ENCODE assay signal across 11 cellular contexts in the genomic region with DNA sequence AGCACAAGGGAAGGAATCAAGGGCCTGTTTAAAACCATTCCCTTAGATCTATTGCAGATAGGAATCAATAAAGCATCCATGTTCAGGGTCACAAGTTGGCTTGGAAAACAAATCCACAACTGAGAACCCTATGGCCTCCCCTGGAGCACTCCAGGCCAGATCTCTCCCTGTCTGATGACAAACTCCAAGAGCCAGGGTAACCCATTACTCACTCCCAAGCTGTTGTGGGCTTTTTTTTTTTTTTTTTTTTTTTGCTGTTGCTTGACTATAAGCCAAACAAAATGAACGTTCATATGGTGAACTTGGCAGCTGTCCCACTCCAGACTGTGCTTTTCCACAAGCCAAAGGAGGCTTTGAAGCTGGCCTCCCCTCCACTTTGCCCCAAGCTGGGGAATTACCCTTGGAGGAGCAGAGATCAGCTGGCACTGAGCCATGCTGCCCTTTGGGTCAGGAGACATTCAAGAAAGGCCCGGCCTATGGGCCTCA. TPM values are rescaled to one million over a fixed set of nuclear protein-coding genes. Genes with fewer than 3 reads are reported as not detected.
DNase-seq lines count a peak whose midpoint lies in the region; ATAC-seq, FAIRE-seq and TF ChIP-seq lines count a peak whose summit lies in the region.
"Had no signal": no experiment of that assay in that cellular context is flagged by ENCODE, and none has a peak within 500 bp of the region (broad histone marks: within the 10 kb centered on the region; RNA-seq: fewer than 3 reads in every experiment).

No MANE protein-coding gene starts in this region.

- H3K27me3 ChIP-seq in right lobe of liver, result no peaks in the 10 kb centered on the region

- TF ChIP-seq POLR2A in right lobe of liver (IDR thresholded peaks at IDR 0.05), result no peak

- H3K27ac ChIP-seq in right lobe of liver, result no peak overlapping the region

- intact Hi-C loops in right lobe of liver (cut with DNase I), result no loop called here

- WGBS in right lobe of liver (ENCODE audit: insufficient coverage, low coverage, low lambda C conversion rate, missing lambda C conversion rate), result 6% methylated on average over 2 of the region's 2 CpGs

- no peaks in the 10 kb centered on the region for H3K4me1 ChIP-seq in right lobe of liver

- no peaks in the 10 kb centered on the region for H3K36me3 ChIP-seq in right lobe of liver

- no peak for FAIRE-seq in HTR-8/SVneo (lab: Jason Lieb, UNC)

- DNase-seq in COLO829 (ENCODE audit: low spot score) (peak; percentile 5), NCI-H2029 (lab: John Stamatoyannopoulos, UW) (peak; percentile 11), brain pericyte (ENCODE audit: low read depth, low spot score) (peak; percentile 83), right lobe of liver (peak in 2 of 3 donors; percentile 25 to 50), activated T-cell treated with anti-CD3 and anti-CD28 coated beads for 4 hours (no peak), HTR-8/SVneo (ENCODE audit: insufficient read length, low spot score) (no peak)
- DNase-seq: activated naive CD8-positive, alpha-beta T cell treated with anti-CD3 and anti-CD28 coated beads, Interleukin-2, amount 10 ng/mL, durations not matched to agents 7 days and 5 days; CD4-positive, CD25-positive, alpha-beta regulatory T cell; T-helper 9 cell had no signal

- no peak overlapping the region for H3K4me3 ChIP-seq in right lobe of liver

- ATAC-seq in right lobe of liver (no peak), HG03342 (IDR thresholded peaks at IDR 0.05; ENCODE audit: unreplicated experiment) (no peak), GM19328 (IDR thresholded peaks at IDR 0.05; ENCODE audit: unreplicated experiment) (no peak)

- TF ChIP-seq CTCF in right lobe of liver (IDR thresholded peaks at IDR 0.05), result no peak

- no peaks in the 10 kb centered on the region for H3K9me3 ChIP-seq in right lobe of liver

RNA-seq across cellular contexts. Expression of a gene that starts 35.7 kb away (rescaled TPM):
- total RNA-seq in right lobe of liver, result 1 to 10 TPM in 4 of 6 experiments, under 1 TPM in 2; 0.77 to 3.6 (median 1.5) TPM

Comparison
In these comparisons a context has a peak if more than half of its experiments do, and no peak if none do; other contexts are left out.
1. DNase-seq: peak in COLO829 (single experiment), NCI-H2029 (single experiment), brain pericyte (single experiment) and right lobe of liver (2 of 3); none in activated T-cell treated with anti-CD3 and anti-CD28 coated beads for 4 hours (single experiment) and HTR-8/SVneo (single experiment).